ENCODE assay signal across 9 cellular contexts in the genomic region with DNA sequence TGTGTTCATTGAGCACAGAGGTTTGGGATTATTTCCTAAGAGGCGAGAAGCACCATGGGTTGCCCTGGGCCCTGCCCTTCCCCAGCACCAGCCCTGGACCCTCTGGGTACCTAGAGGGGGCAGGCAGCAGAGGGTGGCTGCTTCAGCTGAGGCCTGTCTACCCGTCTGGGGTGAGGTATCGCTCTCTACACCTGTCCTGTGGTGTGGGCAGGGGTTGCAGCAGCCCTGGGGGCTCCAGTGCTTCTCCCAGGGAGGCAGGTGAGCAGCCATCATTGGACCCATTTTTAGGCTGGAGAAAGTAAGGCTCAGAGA.
"Had no signal": no experiment of that assay in that cellular context is flagged by ENCODE, and none has a peak within 500 bp of the region (broad histone marks: within the 10 kb centered on the region; RNA-seq: fewer than 3 reads in every experiment).

No MANE protein-coding gene starts in this region.

- DNase-seq: activated CD4-positive, alpha-beta T cell treated with anti-CD3 and anti-CD28 coated beads, Interleukin-2, amount 50 U/mL, for 48 hours; dermis blood vessel endothelial cell; endodermal cell; kidney; mesendoderm; natural killer cell; transverse colon; WERI-Rb-1 had no signal

- ATAC-seq: natural killer cell; stimulated activated memory B cell treated with anti-CD40 and anti-IgM and Interleukin-4, amounts not matched to agents 10 μg/mL and 1 μg/mL and 100 μg/mL, for 72 hours had no signal

- H3K36me3 ChIP-seq: transverse colon, WERI-Rb-1 had no signal

- H3K27me3 ChIP-seq: transverse colon had no signal

- H3K9me3 ChIP-seq: transverse colon had no signal

- H3K27ac ChIP-seq: WERI-Rb-1 had no signal

- H3K4me3 ChIP-seq: transverse colon had no signal
